8 cellular contexts compared by ENCODE assay signal in the genomic region with DNA sequence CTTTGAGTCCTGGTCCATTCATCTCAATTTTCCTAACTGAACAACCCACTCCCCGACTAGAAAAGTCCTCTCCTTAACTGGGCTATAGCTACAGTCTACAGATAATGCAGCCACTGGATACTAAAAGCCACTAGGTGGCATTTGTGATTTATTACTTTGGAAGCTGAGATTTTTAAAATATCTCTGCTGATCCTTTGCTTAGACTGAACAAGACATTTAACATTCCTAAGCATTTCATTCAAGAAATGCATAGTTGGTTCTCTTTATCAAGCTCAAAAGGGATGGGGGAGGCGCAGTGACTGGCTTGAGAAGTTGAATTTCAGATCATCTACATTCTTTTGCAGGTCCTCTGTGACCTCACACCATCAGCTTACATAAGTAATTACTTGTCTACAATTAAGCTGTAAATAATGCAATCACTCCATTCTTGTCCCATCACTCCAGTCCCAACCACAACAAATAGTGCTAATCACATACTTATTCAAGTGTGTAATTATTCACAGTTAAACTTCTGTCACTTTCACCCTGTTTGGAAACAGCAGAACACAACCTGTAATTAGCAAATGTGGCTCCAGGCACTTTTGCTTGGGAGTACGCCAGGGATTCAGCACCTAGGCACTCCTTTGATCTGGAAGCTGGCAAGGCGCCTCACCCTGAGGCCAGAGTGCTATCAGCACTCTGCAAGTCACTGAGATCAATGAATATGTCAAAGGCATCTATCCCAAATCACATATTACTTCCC.
DNase-seq lines count a peak whose midpoint lies in the region; ATAC-seq, FAIRE-seq and TF ChIP-seq lines count a peak whose summit lies in the region.
"Had no signal": no experiment of that assay in that cellular context is flagged by ENCODE, and none has a peak within 500 bp of the region (broad histone marks: within the 10 kb centered on the region; RNA-seq: fewer than 3 reads in every experiment).

No MANE protein-coding gene starts in this region.

- no peak overlapping the region for H2AFZ ChIP-seq in Karpas-422 (ENCODE audit: low read length)

- H3K27ac ChIP-seq in Karpas-422 (ENCODE audit: low read length) (no peak overlapping the region), thoracic aorta (no peak overlapping the region), kidney (ENCODE audit: low read depth in 2 of 2, low read length in 2 of 2) (no peak overlapping the region)
- H3K27ac ChIP-seq: Peyer's patch had no signal

- H3K36me3 Mint-ChIP-seq in glutamatergic neuron (ENCODE audit: unreplicated experiment), result no peaks in the 10 kb centered on the region

- TF ChIP-seq CTCF in thoracic aorta (IDR thresholded peaks at IDR 0.05) (peak; percentile 29), kidney (IDR thresholded peaks at IDR 0.05; ENCODE audit: borderline replicate concordance, extremely low read depth, insufficient read depth) (no peak), glutamatergic neuron (IDR thresholded peaks at IDR 0.05; ENCODE audit: partially characterized antibody, unreplicated experiment) (no peak)

- H3K4me2 ChIP-seq in Karpas-422 (ENCODE audit: low read depth, low read length, poor library complexity, severe bottlenecking), result no peak overlapping the region

- no peak overlapping the region for H3K4me3 ChIP-seq in Karpas-422 (ENCODE audit: low read length)
- no peak overlapping the region for H3K4me3 ChIP-seq in thoracic aorta
- H3K4me3 ChIP-seq in kidney (ENCODE audit: low read length in 2 of 2), result no peak overlapping the region
- H3K4me3 ChIP-seq: Peyer's patch had no signal

- H3K9ac ChIP-seq in Karpas-422 (ENCODE audit: low read length) (no peak overlapping the region), kidney (ENCODE audit: low read length in 2 of 2) (no peak overlapping the region)

- H3K36me3 ChIP-seq in Karpas-422 (ENCODE audit: insufficient read depth, low read length), result no peaks in the 10 kb centered on the region
- H3K36me3 ChIP-seq in thoracic aorta, result no peaks in the 10 kb centered on the region
- H3K36me3 ChIP-seq in kidney (ENCODE audit: control insufficient read depth in 1 of 2, insufficient read depth in 2 of 2, low read length in 2 of 2), result no peaks in the 10 kb centered on the region
- H3K36me3 ChIP-seq: Peyer's patch had no signal

- no peaks in the 10 kb centered on the region for H3K9me3 Mint-ChIP-seq in glutamatergic neuron (ENCODE audit: unreplicated experiment)

- H4K20me1 ChIP-seq in Karpas-422 (ENCODE audit: insufficient read depth, low read depth, low read length), result no peaks in the 10 kb centered on the region

- ATAC-seq in thoracic aorta (ENCODE audit: insufficient number of reproducible peaks, low FRiP score, low read depth), result no peak
- ATAC-seq in GM21390 (IDR thresholded peaks at IDR 0.05; ENCODE audit: unreplicated experiment), result no peak

- H3K27ac Mint-ChIP-seq in glutamatergic neuron (ENCODE audit: unreplicated experiment), result no peak overlapping the region

- intact Hi-C loops in kidney (cut with DNase I), result no loop called here

- DNase-seq in Karpas-422 (peak; percentile 44), OCI-M2 (lab: John Stamatoyannopoulos, UW; ENCODE audit: unreplicated experiment) (peak; percentile 3), globus pallidus (ENCODE audit: low spot score) (peak; percentile 47), thoracic aorta (ENCODE audit: low spot score) (no peak), kidney (no peak), glutamatergic neuron (no peak)
- DNase-seq: Peyer's patch had no signal

- H3K27me3 ChIP-seq in Karpas-422 (ENCODE audit: low read length) (no peaks in the 10 kb centered on the region), thoracic aorta (replicated peaks; ENCODE audit: insufficient read depth) (no peaks in the 10 kb centered on the region)
- H3K27me3 ChIP-seq: Peyer's patch had no signal

- H3K79me2 ChIP-seq in Karpas-422 (ENCODE audit: low read length), result no peaks in the 10 kb centered on the region

- H3K9me2 ChIP-seq in Karpas-422 (replicated peaks; ENCODE audit: insufficient read depth, low read length), result no peaks in the 10 kb centered on the region

- no peak overlapping the region for H3K4me3 Mint-ChIP-seq in glutamatergic neuron (ENCODE audit: unreplicated experiment)

- H3K4me1 Mint-ChIP-seq in glutamatergic neuron (ENCODE audit: low read depth, unreplicated experiment), result peaks cover 8% of the 10 kb centered on the region

- no peak for FAIRE-seq in kidney (lab: Jason Lieb, UNC)

- no peaks in the 10 kb centered on the region for H3K4me1 ChIP-seq in Karpas-422 (ENCODE audit: low read length)
- no peaks in the 10 kb centered on the region for H3K4me1 ChIP-seq in thoracic aorta (ENCODE audit: control insufficient read depth in 1 of 2, low read depth in 2 of 2)
- H3K4me1 ChIP-seq in kidney (ENCODE audit: control insufficient read depth in 1 of 2, insufficient read depth in 1 of 2, low read depth in 1 of 2, low read length in 2 of 2), result peaks cover 0 to 4% of the 10 kb centered on the region in 2 donors

- peaks cover 2% of the 10 kb centered on the region for H3K27me3 Mint-ChIP-seq in glutamatergic neuron (ENCODE audit: unreplicated experiment)

- H3K9me3 ChIP-seq in Karpas-422 (ENCODE audit: low read length) (peaks cover 74% of the 10 kb centered on the region), thoracic aorta (no peaks in the 10 kb centered on the region), kidney (ENCODE audit: control insufficient read depth in 1 of 2, low read length in 2 of 2) (no peaks in the 10 kb centered on the region)
- H3K9me3 ChIP-seq: Peyer's patch had no signal

Comparison
In these comparisons a context has a peak if more than half of its experiments do, and no peak if none do; other contexts are left out.
1. DNase-seq: peak in Karpas-422 (single experiment), OCI-M2 (single experiment) and globus pallidus (single experiment); none in thoracic aorta (single experiment), kidney (single experiment) and glutamatergic neuron (single experiment).